Comparison of ENCODE assay signal across 8 cellular contexts in the genomic region with DNA sequence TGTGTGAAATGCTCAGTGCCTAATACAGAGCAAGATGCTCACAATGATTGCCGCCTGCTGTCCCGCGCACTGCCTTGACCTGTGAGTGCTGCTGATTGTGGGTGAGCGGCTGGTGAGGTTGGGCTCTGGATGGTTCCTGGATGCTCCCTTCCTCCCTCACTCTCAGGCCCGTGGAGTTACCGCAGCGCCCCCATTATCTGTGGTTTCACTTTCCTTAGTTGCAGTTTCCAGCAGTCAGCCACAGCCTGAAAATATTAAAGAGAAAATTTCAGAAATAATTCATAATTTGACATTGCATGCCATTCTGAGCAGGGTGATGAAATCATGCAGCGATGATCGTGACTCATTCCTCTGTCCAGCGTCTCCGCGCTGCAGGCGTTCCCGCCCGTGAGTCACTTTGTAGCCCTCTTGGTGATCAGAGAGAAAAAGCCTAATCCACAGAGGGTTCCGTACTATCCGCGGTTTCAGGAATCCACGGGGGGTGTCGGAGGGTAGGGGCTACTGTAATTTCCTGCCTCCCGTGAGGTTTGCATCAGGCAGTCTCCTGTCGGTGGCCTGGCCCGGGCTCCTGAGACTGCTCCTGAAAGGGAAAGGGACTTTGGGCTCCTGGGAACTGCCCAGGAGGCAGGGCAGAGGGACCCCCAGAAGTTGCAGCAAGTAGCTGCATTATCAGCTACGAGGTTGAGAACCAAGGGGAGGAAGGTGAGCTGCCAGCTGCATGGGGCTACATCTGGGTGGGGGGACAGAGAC. TPM values are rescaled to one million over a fixed set of nuclear protein-coding genes. Genes with fewer than 3 reads are reported as not detected.
DNase-seq lines count a peak whose midpoint lies in the region; ATAC-seq and TF ChIP-seq lines count a peak whose summit lies in the region.

No MANE protein-coding gene starts in this region.

- H3K4me1 Mint-ChIP-seq in IgD-negative memory B cell = peaks cover 6 to 15% (median 14%) of the 10 kb centered on the region in 3 donors

- peak overlapping the region; percentile 29 to 96 for H2BK12ac ChIP-seq in mesenchymal stem cell (ENCODE audit: low read length in 2 of 2)

- H3K4me3 Mint-ChIP-seq in IgD-negative memory B cell = peak overlapping the region in 2 of 4 donors; percentile 3 to 28

- in situ Hi-C loops in mammary epithelial cell (cut with MboI; ENCODE audit: low sequenced_read_pairs in 2 of 2) = loop anchor here in 1 of 2 donors (5.0 to 25.0 kb wide), 4 partner anchors 136 to 546 kb away; partner anchors contain the start of genes APOBEC3C, APOBEC3D, CBX6 and SUN2

- peak overlapping the region in 2 of 3 donors; percentile 33 to 47 for H3K27ac Mint-ChIP-seq in IgD-negative memory B cell

- dilution Hi-C loops in mammary epithelial cell (cut with HindIII; ENCODE audit: low sequenced_read_pairs) = no loop called here

- H3K9ac ChIP-seq in mammary epithelial cell (ENCODE audit: insufficient read depth, low read length) = peak overlapping the region; percentile 56
- peak overlapping the region; percentile 65 for H3K9ac ChIP-seq in mesenchymal stem cell (ENCODE audit: low read length)

- H3K27ac ChIP-seq in AG04450 (ENCODE audit: low read depth, low read length) (peak overlapping the region; percentile 89), mammary epithelial cell (ENCODE audit: insufficient read depth, low read depth, low read length) (peak overlapping the region; percentile 71), mesenchymal stem cell (ENCODE audit: low read length, poor library complexity, severe bottlenecking) (peak overlapping the region; percentile 89)

- H3K4me3 ChIP-seq in AG04450 (ENCODE audit: low read depth, low read length) = peak overlapping the region; percentile 35
- H3K4me3 ChIP-seq in mammary epithelial cell (replicated peaks in 1 of 3; ENCODE audit: insufficient read depth in 1 of 3, low read depth in 2 of 3, low read length in 3 of 3) = peak overlapping the region; percentile 16 to 26 (median 18)
- peak overlapping the region in 1 of 2 experiments; percentile 69 for H3K4me3 ChIP-seq in mesenchymal stem cell (ENCODE audit: insufficient read depth in 1 of 2, low read depth in 1 of 2, low read length in 2 of 2)

- ATAC-seq in GM18517 (IDR thresholded peaks at IDR 0.05; ENCODE audit: unreplicated experiment) = no peak

- H2BK5ac ChIP-seq in mesenchymal stem cell (ENCODE audit: low read depth, low read length, poor library complexity, severe bottlenecking) = peak overlapping the region; percentile 12

- H2BK15ac ChIP-seq in mesenchymal stem cell (ENCODE audit: low read depth, poor library complexity, severe bottlenecking) = no peak overlapping the region

- H3K4me2 ChIP-seq in mammary epithelial cell (ENCODE audit: insufficient read depth, low read depth, low read length) = peak overlapping the region; percentile 72
- peak overlapping the region; percentile 15 for H3K4me2 ChIP-seq in mesenchymal stem cell (ENCODE audit: low read length, poor library complexity, severe bottlenecking)

- H3K79me1 ChIP-seq in mesenchymal stem cell (replicated peaks; ENCODE audit: low read length, poor library complexity, severe bottlenecking) = no peaks in the 10 kb centered on the region

- POLR2A ChIA-PET in AG04450 (lab: Yijun Ruan, JAX) = interaction anchor here (0.7 to 2.8 kb wide), 5 partner anchors 9 to 139 kb away, joined by 3 to 38 read pairs (median 5); partner anchors contain the start of gene RPL3

- peak overlapping the region; percentile 80 for H4K8ac ChIP-seq in mesenchymal stem cell (ENCODE audit: low read length)

- H3K27me3 ChIP-seq in AG04450 (ENCODE audit: control insufficient read depth, insufficient read depth, low read length) = no peaks in the 10 kb centered on the region
- H3K27me3 ChIP-seq in mammary epithelial cell (ENCODE audit: insufficient read depth, low read length) = no peaks in the 10 kb centered on the region
- H3K27me3 ChIP-seq in mesenchymal stem cell (ENCODE audit: control insufficient read depth in 1 of 2, insufficient read depth in 1 of 2, low read length in 2 of 2) = no peaks in the 10 kb centered on the region

- H2BK120ac ChIP-seq in mesenchymal stem cell (ENCODE audit: low read depth, low read length) = peak overlapping the region; percentile 1

- H3K18ac ChIP-seq in mesenchymal stem cell (ENCODE audit: low read depth in 1 of 2, low read length in 2 of 2) = peak overlapping the region; percentile 57 to 92

- BruUV-seq in mammary epithelial cell (replicated peaks; lab: Mats Ljungman, UMichigan) = TSS peak; percentile 2

- H3K36me3 ChIP-seq in mammary epithelial cell (ENCODE audit: insufficient read depth, low read length) (peaks cover 13% of the 10 kb centered on the region), mesenchymal stem cell (ENCODE audit: control insufficient read depth in 1 of 2, insufficient read depth in 2 of 2, low read depth in 1 of 2, low read length in 2 of 2) (peaks cover 25 to 35% of the 10 kb centered on the region in 2 experiments)

- no peak overlapping the region for H3K23ac ChIP-seq in mesenchymal stem cell (ENCODE audit: low read length in 2 of 2)

- H3K4ac ChIP-seq in mesenchymal stem cell (ENCODE audit: low read depth in 1 of 2, low read length in 2 of 2) = peak overlapping the region in 1 of 2 experiments; percentile 80

- H3K14ac ChIP-seq in mesenchymal stem cell (ENCODE audit: low read length in 2 of 2) = peak overlapping the region in 1 of 2 experiments; percentile 56

- CTCF ChIA-PET in AG04450 (lab: Charles Lee) = interaction anchor here (0.9 to 4.7 kb wide), 3 partner anchors 10 to 220 kb away, joined by 3 to 59 read pairs (median 3); no protein-coding TSS in a partner anchor
- CTCF ChIA-PET in mammary epithelial cell (lab: Charles Lee; ENCODE audit: low non-redundant PET) = interaction anchor here (0.6 to 0.7 kb wide), 2 partner anchors 16 to 94 kb away, joined by 3 read pairs; no protein-coding TSS in a partner anchor

- H4K20me1 ChIP-seq in mammary epithelial cell (ENCODE audit: insufficient read depth, low read length) = peaks cover 12% of the 10 kb centered on the region

- H3K27me3 Mint-ChIP-seq in IgD-negative memory B cell = no peaks in the 10 kb centered on the region

- intact Hi-C loops in mammary epithelial cell (cut with micrococcal nuclease) = loop anchor here (1.0 to 5.0 kb wide), 6 partner anchors 8 to 436 kb away; partner anchors contain the start of genes CBX6 and PDGFB

- TF ChIP-seq CTCF in AG04450 (IDR thresholded peaks at IDR 0.05; ENCODE audit: low read depth, low read length) = peak; percentile 36
- TF ChIP-seq CTCF in mammary epithelial cell (conservative IDR thresholded peaks at IDR 0.05 in 1 of 2, IDR thresholded peaks at IDR 0.05 in 1 of 2; ENCODE audit: extremely low read depth in 1 of 2, insufficient read depth in 1 of 2, low read depth in 1 of 2, low read length in 2 of 2) = peak in 1 of 2 donors; percentile 14

- H2AFZ ChIP-seq in mammary epithelial cell (ENCODE audit: low read depth, low read length) (peak overlapping the region; percentile 30), mesenchymal stem cell (ENCODE audit: low read depth, low read length) (no peak overlapping the region)

- H3K9me3 ChIP-seq in AG04450 (ENCODE audit: control insufficient read depth, insufficient read depth, low read length) (no peaks in the 10 kb centered on the region; the same call in 1 of the 2 replicates), mammary epithelial cell (replicated peaks; ENCODE audit: insufficient read depth, low read length) (no peaks in the 10 kb centered on the region), mesenchymal stem cell (ENCODE audit: control insufficient read depth, low read length) (no peaks in the 10 kb centered on the region)

- peak overlapping the region; percentile 7 for H4K91ac ChIP-seq in mesenchymal stem cell (ENCODE audit: low read length)

- H3K36me3 Mint-ChIP-seq in IgD-negative memory B cell = no peaks in the 10 kb centered on the region

- WGBS in mammary epithelial cell (ENCODE audit: low coverage, missing lambda C conversion rate) = 2% methylated on average over 23 of the region's 24 CpGs
- WGBS in mesenchymal stem cell = under 1% methylated on average over 21 of the region's 24 CpGs

- DNase-seq in AG04450 (ENCODE audit: low read depth, low spot score) = peak; percentile 83
- peak; percentile 89 for DNase-seq in mammary epithelial cell
- DNase-seq in mesenchymal stem cell = peak; percentile 95
- DNase-seq in NCI-H2171 treated with DMSO at 0.1 percent for 48 hours (lab: John Stamatoyannopoulos, UW) = no peak
- no peak for DNase-seq in effector CD4-positive, alpha-beta T cell
- no peak for DNase-seq in NCI-H2196 treated with DMSO at 0.1 percent for 48 hours (lab: John Stamatoyannopoulos, UW; ENCODE audit: unreplicated experiment)

- peaks cover 15% of the 10 kb centered on the region for H3K79me2 ChIP-seq in mammary epithelial cell (ENCODE audit: insufficient read depth, low read length)

- no peaks in the 10 kb centered on the region for H3K9me3 Mint-ChIP-seq in IgD-negative memory B cell

- peak overlapping the region; percentile 73 for H2AK5ac ChIP-seq in mesenchymal stem cell (ENCODE audit: low read length, severe bottlenecking)

- peaks cover 52% of the 10 kb centered on the region for H3K4me1 ChIP-seq in mammary epithelial cell (ENCODE audit: insufficient read depth, low read length)
- H3K4me1 ChIP-seq in mesenchymal stem cell (ENCODE audit: control insufficient read depth, insufficient read depth, low read depth, low read length) = peaks cover 57% of the 10 kb centered on the region

RNA-seq across cellular contexts. Expression of gene RPL3, which starts 10.6 kb away (rescaled TPM):
- polyA plus RNA-seq in AG04450 (2011; rRNA removed) = 3,445 and 3,813 TPM in 2 replicates
- polyA minus RNA-seq in AG04450 (2011; rRNA and poly(A)+ RNA removed) = 2,106 and 2,539 TPM in 2 replicates
- 4,030 TPM for polyA plus RNA-seq in IgD-negative memory B cell
- total RNA-seq in mammary epithelial cell = 1,000 to 10,000 TPM; 1,970 to 2,165 TPM
- polyA plus RNA-seq in mammary epithelial cell = 3,548 TPM
- polyA minus RNA-seq in mammary epithelial cell = 1,634 TPM
- polyA plus RNA-seq in mesenchymal stem cell (2013, experiment 1 of 2) = 1,826 TPM
- polyA plus RNA-seq in mesenchymal stem cell (2013, experiment 2 of 2) = 1,787 TPM

RNA-seq across cellular contexts. Expression of gene SYNGR1, which starts 41.0 kb away (rescaled TPM):
- 20.8 and 31.7 TPM in 2 replicates for polyA plus RNA-seq in AG04450 (2011; rRNA removed)
- 7.8 and 10.0 TPM in 2 replicates for polyA minus RNA-seq in AG04450 (2011; rRNA and poly(A)+ RNA removed)
- polyA plus RNA-seq in IgD-negative memory B cell = 9.1 TPM
- total RNA-seq in mammary epithelial cell = 1 to 10 TPM in 1 of 2 donors, under 1 TPM in 1; 0.89 to 1.5 TPM
- 0.23 TPM for polyA plus RNA-seq in mammary epithelial cell
- not detected for polyA minus RNA-seq in mammary epithelial cell
- 22.3 TPM for polyA plus RNA-seq in mesenchymal stem cell (2013, experiment 1 of 2)
- 22.9 TPM for polyA plus RNA-seq in mesenchymal stem cell (2013, experiment 2 of 2)

Comparison
In these comparisons a context has a peak if more than half of its experiments do, and no peak if none do; other contexts are left out.
1. DNase-seq: peak in AG04450 (single experiment), mammary epithelial cell (single experiment) and mesenchymal stem cell (single experiment); none in NCI-H2171 treated with DMSO at 0.1 percent for 48 hours (single experiment), effector CD4-positive, alpha-beta T cell (single experiment) and NCI-H2196 treated with DMSO at 0.1 percent for 48 hours (single experiment).
2. Peak in every context shown above with its lines, with median percentiles within 50 percentile points of each other: H3K27ac ChIP-seq.